1 cellular context compared by ENCODE assay signal in the genomic region with DNA sequence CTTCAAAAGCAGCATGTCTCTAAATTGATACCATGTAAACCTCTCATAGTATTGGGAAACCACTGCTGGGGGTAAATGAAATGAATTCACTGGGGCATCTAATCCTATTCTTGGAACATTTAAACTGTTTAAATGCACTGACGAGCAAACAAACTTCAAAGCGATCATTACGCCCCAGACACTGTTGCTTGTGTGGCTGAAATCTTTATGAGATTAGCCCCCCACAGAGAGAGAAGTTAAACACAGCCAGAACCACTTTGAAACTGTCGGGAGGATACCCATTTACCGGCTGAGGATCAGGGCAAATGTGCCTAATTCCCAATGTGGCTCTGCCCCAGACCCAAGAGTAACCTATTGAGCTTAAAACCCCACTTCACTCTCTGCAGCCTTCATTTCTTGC.
TF ChIP-seq lines count a peak whose summit lies in the region.

No MANE protein-coding gene starts in this region.

TF ChIP-seq in GM23338, 12 proteins besides CTCF, POLR2A, EP300 and RAD21:
- TF ChIP-seq NANOG (IDR thresholded peaks at IDR 0.05; ENCODE audit: borderline replicate concordance) (no peak), EZH2phosphoT487 (IDR thresholded peaks at IDR 0.05; ENCODE audit: unreplicated experiment) (no peak), EZH2 (IDR thresholded peaks at IDR 0.05; ENCODE audit: low read depth, unreplicated experiment) (no peak), POLR2AphosphoS5 (IDR thresholded peaks at IDR 0.05; ENCODE audit: low read depth) (no peak), ZNF462 (CRISPR knock-in tag; IDR thresholded peaks at IDR 0.05) (no peak), ZNF114 (CRISPR knock-in tag; IDR thresholded peaks at IDR 0.05) (no peak), ZNF331 (CRISPR knock-in tag; IDR thresholded peaks at IDR 0.05; ENCODE audit: low read depth) (no peak), JUNB (IDR thresholded peaks at IDR 0.05; ENCODE audit: unreplicated experiment) (no peak), CREB1 (CRISPR knock-in tag; IDR thresholded peaks at IDR 0.05; ENCODE audit: low read depth) (no peak), STAT1 (IDR thresholded peaks at IDR 0.05; ENCODE audit: unreplicated experiment) (no peak)
- TF ChIP-seq, protein P1, sequence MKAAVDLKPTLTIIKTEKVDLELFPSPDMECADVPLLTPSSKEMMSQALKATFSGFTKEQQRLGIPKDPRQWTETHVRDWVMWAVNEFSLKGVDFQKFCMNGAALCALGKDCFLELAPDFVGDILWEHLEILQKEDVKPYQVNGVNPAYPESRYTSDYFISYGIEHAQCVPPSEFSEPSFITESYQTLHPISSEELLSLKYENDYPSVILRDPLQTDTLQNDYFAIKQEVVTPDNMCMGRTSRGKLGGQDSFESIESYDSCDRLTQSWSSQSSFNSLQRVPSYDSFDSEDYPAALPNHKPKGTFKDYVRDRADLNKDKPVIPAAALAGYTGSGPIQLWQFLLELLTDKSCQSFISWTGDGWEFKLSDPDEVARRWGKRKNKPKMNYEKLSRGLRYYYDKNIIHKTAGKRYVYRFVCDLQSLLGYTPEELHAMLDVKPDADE (IDR thresholded peaks at IDR 0.05), result no peak
- TF ChIP-seq, protein P2, sequence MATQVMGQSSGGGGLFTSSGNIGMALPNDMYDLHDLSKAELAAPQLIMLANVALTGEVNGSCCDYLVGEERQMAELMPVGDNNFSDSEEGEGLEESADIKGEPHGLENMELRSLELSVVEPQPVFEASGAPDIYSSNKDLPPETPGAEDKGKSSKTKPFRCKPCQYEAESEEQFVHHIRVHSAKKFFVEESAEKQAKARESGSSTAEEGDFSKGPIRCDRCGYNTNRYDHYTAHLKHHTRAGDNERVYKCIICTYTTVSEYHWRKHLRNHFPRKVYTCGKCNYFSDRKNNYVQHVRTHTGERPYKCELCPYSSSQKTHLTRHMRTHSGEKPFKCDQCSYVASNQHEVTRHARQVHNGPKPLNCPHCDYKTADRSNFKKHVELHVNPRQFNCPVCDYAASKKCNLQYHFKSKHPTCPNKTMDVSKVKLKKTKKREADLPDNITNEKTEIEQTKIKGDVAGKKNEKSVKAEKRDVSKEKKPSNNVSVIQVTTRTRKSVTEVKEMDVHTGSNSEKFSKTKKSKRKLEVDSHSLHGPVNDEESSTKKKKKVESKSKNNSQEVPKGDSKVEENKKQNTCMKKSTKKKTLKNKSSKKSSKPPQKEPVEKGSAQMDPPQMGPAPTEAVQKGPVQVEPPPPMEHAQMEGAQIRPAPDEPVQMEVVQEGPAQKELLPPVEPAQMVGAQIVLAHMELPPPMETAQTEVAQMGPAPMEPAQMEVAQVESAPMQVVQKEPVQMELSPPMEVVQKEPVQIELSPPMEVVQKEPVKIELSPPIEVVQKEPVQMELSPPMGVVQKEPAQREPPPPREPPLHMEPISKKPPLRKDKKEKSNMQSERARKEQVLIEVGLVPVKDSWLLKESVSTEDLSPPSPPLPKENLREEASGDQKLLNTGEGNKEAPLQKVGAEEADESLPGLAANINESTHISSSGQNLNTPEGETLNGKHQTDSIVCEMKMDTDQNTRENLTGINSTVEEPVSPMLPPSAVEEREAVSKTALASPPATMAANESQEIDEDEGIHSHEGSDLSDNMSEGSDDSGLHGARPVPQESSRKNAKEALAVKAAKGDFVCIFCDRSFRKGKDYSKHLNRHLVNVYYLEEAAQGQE (IDR thresholded peaks at IDR 0.05; ENCODE audit: unreplicated experiment), result no peak
